In genomic region chrX:37905436-37906147, GRCh38 we compare ENCODE assay signal across 1 cellular context.
TF ChIP-seq lines count a peak whose summit lies in the region.

No MANE protein-coding gene starts in this region.

TF ChIP-seq in A549, 52 proteins besides CTCF, POLR2A, EP300 and RAD21 (continued from another document):
- TF ChIP-seq REST (IDR thresholded peaks at IDR 0.05): no peak
- TF ChIP-seq KDM5A (IDR thresholded peaks at IDR 0.05): 0 out of 2 replicates have a peak, but pooled peaks have one; percentile 29
- TF ChIP-seq MAFK (IDR thresholded peaks at IDR 0.05; ENCODE audit: partially characterized antibody): no peak
- no peak for TF ChIP-seq CBX8 (IDR thresholded peaks at IDR 0.05)
- TF ChIP-seq SMC3 (IDR thresholded peaks at IDR 0.05): peak; percentile 55
